ENCODE assay signal across 1 cellular context in the genomic region with DNA sequence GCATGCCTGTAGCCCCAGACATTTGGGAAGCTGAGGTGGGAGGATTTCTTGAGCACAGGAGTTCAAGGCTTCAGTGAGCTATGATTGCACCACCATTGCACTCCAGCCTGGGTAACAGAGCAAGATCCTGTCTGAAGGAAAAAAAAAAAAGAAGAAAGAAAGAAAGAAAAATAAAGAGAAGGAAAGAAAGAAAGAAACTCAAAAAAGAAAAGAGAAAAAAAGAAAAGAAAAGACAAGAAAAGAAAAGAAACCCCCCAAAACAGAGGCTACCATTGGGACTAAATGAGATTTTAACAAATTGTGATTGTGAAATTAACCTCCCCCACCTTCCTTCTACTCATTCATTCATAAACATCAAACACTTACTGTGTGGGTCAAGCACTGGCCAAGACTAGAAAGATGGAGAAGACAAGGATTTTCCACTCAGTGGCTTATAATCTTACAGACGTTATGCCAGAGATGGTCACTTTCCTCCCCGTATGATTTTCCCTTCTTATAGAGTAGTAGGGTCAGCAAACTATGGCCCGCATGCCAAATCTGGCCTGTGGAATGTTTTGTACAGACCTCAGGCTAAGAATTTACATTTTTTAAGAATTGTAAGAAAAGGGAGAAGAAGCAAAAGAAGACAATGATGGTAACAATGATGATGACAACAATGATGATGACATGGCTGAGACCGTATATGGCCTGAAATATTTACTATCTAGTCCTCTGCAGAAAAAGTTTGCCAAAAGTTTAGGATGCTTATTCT.
A peak's percentile ranks its signal among the peaks of the same experiment; 100 is the strongest.
TF ChIP-seq lines count a peak whose summit lies in the region.

No MANE protein-coding gene starts in this region.

TF ChIP-seq in WTC11, 78 proteins besides CTCF, POLR2A, EP300 and RAD21 (continued from another document):
- TF ChIP-seq, protein P1, sequence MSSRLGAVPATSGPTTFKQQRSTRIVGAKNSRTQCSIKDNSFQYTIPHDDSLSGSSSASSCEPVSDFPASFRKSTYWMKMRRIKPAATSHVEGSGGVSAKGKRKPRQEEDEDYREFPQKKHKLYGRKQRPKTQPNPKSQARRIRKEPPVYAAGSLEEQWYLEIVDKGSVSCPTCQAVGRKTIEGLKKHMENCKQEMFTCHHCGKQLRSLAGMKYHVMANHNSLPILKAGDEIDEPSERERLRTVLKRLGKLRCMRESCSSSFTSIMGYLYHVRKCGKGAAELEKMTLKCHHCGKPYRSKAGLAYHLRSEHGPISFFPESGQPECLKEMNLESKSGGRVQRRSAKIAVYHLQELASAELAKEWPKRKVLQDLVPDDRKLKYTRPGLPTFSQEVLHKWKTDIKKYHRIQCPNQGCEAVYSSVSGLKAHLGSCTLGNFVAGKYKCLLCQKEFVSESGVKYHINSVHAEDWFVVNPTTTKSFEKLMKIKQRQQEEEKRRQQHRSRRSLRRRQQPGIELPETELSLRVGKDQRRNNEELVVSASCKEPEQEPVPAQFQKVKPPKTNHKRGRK (CRISPR knock-in tag; IDR thresholded peaks at IDR 0.05; ENCODE audit: borderline replicate concordance), result peak; percentile 94
- TF ChIP-seq, protein P2, sequence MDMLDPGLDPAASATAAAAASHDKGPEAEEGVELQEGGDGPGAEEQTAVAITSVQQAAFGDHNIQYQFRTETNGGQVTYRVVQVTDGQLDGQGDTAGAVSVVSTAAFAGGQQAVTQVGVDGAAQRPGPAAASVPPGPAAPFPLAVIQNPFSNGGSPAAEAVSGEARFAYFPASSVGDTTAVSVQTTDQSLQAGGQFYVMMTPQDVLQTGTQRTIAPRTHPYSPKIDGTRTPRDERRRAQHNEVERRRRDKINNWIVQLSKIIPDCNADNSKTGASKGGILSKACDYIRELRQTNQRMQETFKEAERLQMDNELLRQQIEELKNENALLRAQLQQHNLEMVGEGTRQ (CRISPR knock-in tag; IDR thresholded peaks at IDR 0.05), result no peak
